8 cellular contexts compared by ENCODE assay signal in genomic region chr5:132456553-132457361, GRCh38. TPM values are rescaled to one million over a fixed set of nuclear protein-coding genes. Genes with fewer than 3 reads are reported as not detected.
DNase-seq lines count a peak whose midpoint lies in the region; ATAC-seq, FAIRE-seq and TF ChIP-seq lines count a peak whose summit lies in the region.

No MANE protein-coding gene starts in this region.

- no peak overlapping the region for H3K4me3 Mint-ChIP-seq in glutamatergic neuron (ENCODE audit: unreplicated experiment)

- TF ChIP-seq EP300 in sigmoid colon (IDR thresholded peaks at IDR 0.05) = no peak

- H3K4me1 ChIP-seq in sigmoid colon = peaks cover 0 to 57% (median 39%) of the 10 kb centered on the region in 4 donors

- peaks cover 15% of the 10 kb centered on the region for H3K4me1 Mint-ChIP-seq in glutamatergic neuron (ENCODE audit: low read depth, unreplicated experiment)

- no peak overlapping the region for H3K27ac Mint-ChIP-seq in glutamatergic neuron (ENCODE audit: unreplicated experiment)

- H3K27me3 ChIP-seq in sigmoid colon = no peaks in the 10 kb centered on the region

- FAIRE-seq in D721Med (lab: Jason Lieb, UNC) = no peak

- peak; percentile 82 for DNase-seq in AG20443 (ENCODE audit: low spot score)
- peak; percentile 15 for DNase-seq in KG1 (lab: John Stamatoyannopoulos, UW)
- DNase-seq in activated CD8-positive, alpha-beta memory T cell treated with anti-CD3 and anti-CD28 coated beads for 24 hours = peak; percentile 79
- peak; percentile 35 for DNase-seq in fibroblast of mammary gland (ENCODE audit: low read depth)
- DNase-seq in sigmoid colon = no peak
- DNase-seq in glutamatergic neuron = no peak
- DNase-seq in D721Med (ENCODE audit: insufficient read length, low spot score) = no peak

- peaks cover 5% of the 10 kb centered on the region for H3K27me3 Mint-ChIP-seq in glutamatergic neuron (ENCODE audit: unreplicated experiment)

- H3K36me3 ChIP-seq in sigmoid colon = no peaks in the 10 kb centered on the region

- H3K9me3 Mint-ChIP-seq in glutamatergic neuron (ENCODE audit: unreplicated experiment) = peaks cover 7% of the 10 kb centered on the region

- no peak overlapping the region for H3K4me3 ChIP-seq in fibroblast of mammary gland (ENCODE audit: control insufficient read depth, low read depth, low read length)
- no peak overlapping the region for H3K4me3 ChIP-seq in sigmoid colon

- no peaks in the 10 kb centered on the region for H3K36me3 Mint-ChIP-seq in glutamatergic neuron (ENCODE audit: unreplicated experiment)

- no peak for TF ChIP-seq CTCF in fibroblast of mammary gland (conservative IDR thresholded peaks at IDR 0.05; ENCODE audit: control insufficient read depth, insufficient read depth, low read depth, low read length)
- no peak for TF ChIP-seq CTCF in sigmoid colon (IDR thresholded peaks at IDR 0.05)
- no peak for TF ChIP-seq CTCF in glutamatergic neuron (IDR thresholded peaks at IDR 0.05; ENCODE audit: partially characterized antibody, unreplicated experiment)
- TF ChIP-seq CTCF in D721Med (IDR thresholded peaks at IDR 0.05; ENCODE audit: insufficient read depth, missing control alignments) = no peak

- ATAC-seq in GM19463 (IDR thresholded peaks at IDR 0.05; ENCODE audit: unreplicated experiment) = peak; percentile 53

- TF ChIP-seq POLR2A in sigmoid colon (IDR thresholded peaks at IDR 0.05) = no peak

- WGBS in sigmoid colon, 2 donors = 43 to 67% methylated on average over 9 of the region's 9 CpGs

- intact Hi-C loops in sigmoid colon (cut with DNase I) = no loop called here

- no peaks in the 10 kb centered on the region for H3K9me3 ChIP-seq in sigmoid colon

- H3K27ac ChIP-seq in sigmoid colon = peak overlapping the region; percentile 50 to 71 (median 58)

RNA-seq across cellular contexts. Expression of gene IRF1, which starts 33.8 kb away (rescaled TPM):
- total RNA-seq in sigmoid colon = 100 to 1,000 TPM in 1 of 4 donors, 10 to 100 TPM in 3; 15.3 to 124 (median 22.7) TPM
- polyA plus RNA-seq in sigmoid colon = 100 to 1,000 TPM in 1 of 3 donors, 10 to 100 TPM in 2; 37.2 to 169 (median 70.5) TPM
- total RNA-seq in glutamatergic neuron (ENCODE audit: unreplicated experiment) = 2.8 TPM

Comparison
In these comparisons a context has a peak if more than half of its experiments do, and no peak if none do; other contexts are left out.
1. DNase-seq: peak in AG20443 (single experiment), KG1 (single experiment), activated CD8-positive, alpha-beta memory T cell treated with anti-CD3 and anti-CD28 coated beads for 24 hours (single experiment) and fibroblast of mammary gland (single experiment); none in sigmoid colon (single experiment), glutamatergic neuron (single experiment) and D721Med (single experiment).